19 cellular contexts compared by ENCODE assay signal in genomic region chr18:33195795-33196194, GRCh38.
"Had no signal": no experiment of that assay in that cellular context is flagged by ENCODE, and none has a peak within 500 bp of the region (broad histone marks: within the 10 kb centered on the region; RNA-seq: fewer than 3 reads in every experiment).

No MANE protein-coding gene starts in this region.

- H3K9me3 ChIP-seq: MG63, SJSA1 had no signal

- H3K4me1 Mint-ChIP-seq: IgD-negative memory B cell had no signal

- H3K4me1 ChIP-seq: SJSA1 had no signal

- H3K27ac Mint-ChIP-seq: IgD-negative memory B cell had no signal

- H3K4me3 ChIP-seq: MG63, SJSA1, SK-N-MC had no signal

- H3K9me3 Mint-ChIP-seq: IgD-negative memory B cell had no signal

- H3K4me3 Mint-ChIP-seq: IgD-negative memory B cell had no signal

- H3K36me3 ChIP-seq: MG63, SJSA1 had no signal

- DNase-seq: KBM-7, MG63, NCI-H1092, NCI-H1105 treated with DMSO at 0.1 percent for 48 hours, NCI-H1417 treated with DMSO at 0.1 percent for 48 hours, NCI-H1694 treated with DMSO at 0.1 percent for 48 hours, NCI-H1930, NCI-H2081, NCI-H2107, NCI-H2227 treated with DMSO at 0.1 percent for 48 hours, NCI-H524, NCI-H526 treated with DMSO at 0.1 percent for 48 hours, NCI-H774, Right ventricle myocardium superior, RPMI8226, SIG-M5 had no signal

- H3K27me3 ChIP-seq: MG63, SJSA1 had no signal

- H3K36me3 Mint-ChIP-seq: IgD-negative memory B cell had no signal

- H3K27me3 Mint-ChIP-seq: IgD-negative memory B cell had no signal
